ENCODE assay signal across 29 cellular contexts in the genomic region with DNA sequence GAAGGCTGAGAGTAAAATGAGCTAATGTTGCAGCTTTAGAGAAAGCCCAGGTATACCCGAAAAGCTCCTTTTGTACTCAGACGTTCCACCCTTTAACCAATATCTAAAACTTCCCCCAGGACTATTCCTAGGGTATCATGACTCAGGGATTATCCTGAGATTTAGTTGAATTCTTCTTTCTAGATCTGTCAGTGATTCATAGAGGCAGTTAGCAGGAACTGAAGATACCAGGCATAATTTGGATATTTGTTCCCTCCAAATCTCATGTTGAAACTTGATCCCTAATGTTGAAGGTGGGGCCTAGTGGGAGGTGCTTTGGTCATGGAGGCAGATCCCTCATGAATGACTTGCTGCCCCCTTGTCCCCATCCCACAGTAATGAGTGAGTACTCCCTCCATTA.
DNase-seq lines count a peak whose midpoint lies in the region; ATAC-seq and TF ChIP-seq lines count a peak whose summit lies in the region.
"Had no signal": no experiment of that assay in that cellular context is flagged by ENCODE, and none has a peak within 500 bp of the region (broad histone marks: within the 10 kb centered on the region; RNA-seq: fewer than 3 reads in every experiment).

No MANE protein-coding gene starts in this region.

- ATAC-seq in foreskin keratinocyte (peak; percentile 98), HG02623 (IDR thresholded peaks at IDR 0.05; ENCODE audit: unreplicated experiment) (no peak)
- ATAC-seq: activated CD4-positive, alpha-beta T cell treated with anti-CD3 and anti-CD28 coated beads for 36 hours; heart right ventricle; natural killer cell; T-cell had no signal

- no peaks in the 10 kb centered on the region for H3K27me3 ChIP-seq in A673 (replicated peaks; ENCODE audit: insufficient read depth, low read depth, low read length, poor library complexity)
- H3K27me3 ChIP-seq in adipocyte (replicated peaks; ENCODE audit: control insufficient read depth, insufficient read depth, low read length), result no peaks in the 10 kb centered on the region
- H3K27me3 ChIP-seq in foreskin keratinocyte, result no peaks in the 10 kb centered on the region
- H3K27me3 ChIP-seq in uterus, result no peaks in the 10 kb centered on the region
- no peaks in the 10 kb centered on the region for H3K27me3 ChIP-seq in hepatocyte
- H3K27me3 ChIP-seq: BLaER1 treated with 17β-estradiol and CSF1 and Interleukin-3, amounts not matched to agents 10 nM and 100 nM; heart right ventricle; SJSA1; upper lobe of left lung had no signal

- H3K27ac ChIP-seq in A673 (ENCODE audit: low read depth, low read length, poor library complexity, severe bottlenecking) (no peak overlapping the region), foreskin keratinocyte (peak overlapping the region; percentile 51), uterus (no peak overlapping the region), hepatocyte (no peak overlapping the region)
- H3K27ac ChIP-seq: BLaER1 treated with 17β-estradiol and CSF1 and Interleukin-3, amounts not matched to agents 10 nM and 100 nM; heart right ventricle; left ventricle myocardium inferior; SJSA1; upper lobe of left lung had no signal

- CTCF ChIA-PET in A673 (lab: Charles Lee), result no interaction called here
- CTCF ChIA-PET in GM10248 (lab: Yijun Ruan, JAX), result interaction anchor here (1.5 kb wide), 1 partner anchor 9 kb away, joined by 4 read pairs; no protein-coding TSS in a partner anchor

- WGBS in hepatocyte (ENCODE audit: low lambda C conversion rate, missing lambda C conversion rate), result 69% methylated on average over 2 of the region's 2 CpGs

- TF ChIP-seq CTCF in A673 (conservative IDR thresholded peaks at IDR 0.05; ENCODE audit: low read depth, low read length) (no peak), foreskin keratinocyte (conservative IDR thresholded peaks at IDR 0.05) (no peak), GM10248 (IDR thresholded peaks at IDR 0.05; ENCODE audit: control extremely low read depth, extremely low read depth, low read depth, missing control alignments) (no peak), uterus (IDR thresholded peaks at IDR 0.05) (no peak), hepatocyte (IDR thresholded peaks at IDR 0.05; ENCODE audit: poor library complexity) (no peak)

- H3K9ac ChIP-seq in adipocyte (ENCODE audit: low read length), result no peak overlapping the region
- H3K9ac ChIP-seq: BLaER1 treated with 17β-estradiol and CSF1 and Interleukin-3, amounts not matched to agents 10 nM and 100 nM had no signal

- H3K4me3 ChIP-seq in A673 (ENCODE audit: low read depth, low read length, poor library complexity, severe bottlenecking) (no peak overlapping the region), adipocyte (ENCODE audit: low read length) (no peak overlapping the region), uterus (no peak overlapping the region), hepatocyte (no peak overlapping the region)
- H3K4me3 ChIP-seq: BLaER1 treated with 17β-estradiol and CSF1 and Interleukin-3, amounts not matched to agents 10 nM and 100 nM; heart right ventricle; left ventricle myocardium inferior; SJSA1; upper lobe of left lung had no signal

- H3K9me2 ChIP-seq in hepatocyte (replicated peaks; ENCODE audit: insufficient read depth), result no peaks in the 10 kb centered on the region

- no peaks in the 10 kb centered on the region for H3K36me3 ChIP-seq in A673 (ENCODE audit: insufficient read depth, low read length, poor library complexity, severe bottlenecking)
- H3K36me3 ChIP-seq in adipocyte (ENCODE audit: control insufficient read depth, insufficient read depth, low read length, severe bottlenecking), result no peaks in the 10 kb centered on the region
- H3K36me3 ChIP-seq in uterus, result no peaks in the 10 kb centered on the region
- no peaks in the 10 kb centered on the region for H3K36me3 ChIP-seq in hepatocyte (replicated peaks; ENCODE audit: insufficient read depth, low read depth)
- H3K36me3 ChIP-seq: BLaER1 treated with 17β-estradiol and CSF1 and Interleukin-3, amounts not matched to agents 10 nM and 100 nM; heart right ventricle; left ventricle myocardium inferior; SJSA1; upper lobe of left lung had no signal

- H3K9me3 ChIP-seq in A673 (ENCODE audit: low read depth, low read length, poor library complexity, severe bottlenecking) (no peaks in the 10 kb centered on the region), adipocyte (ENCODE audit: control insufficient read depth, low read length) (no peaks in the 10 kb centered on the region), uterus (no peaks in the 10 kb centered on the region), hepatocyte (ENCODE audit: low read depth) (no peaks in the 10 kb centered on the region)
- H3K9me3 ChIP-seq: BLaER1 treated with 17β-estradiol and CSF1 and Interleukin-3, amounts not matched to agents 10 nM and 100 nM; left ventricle myocardium inferior; SJSA1; upper lobe of left lung had no signal

- POLR2A ChIA-PET in A673 (lab: Charles Lee; ENCODE audit: low non-redundant PET), result no interaction called here
- POLR2A ChIA-PET in GM10248 (lab: Yijun Ruan, JAX), result no interaction called here

- DNase-seq in A673 (ENCODE audit: low spot score) (peak; percentile 31), HCEC 1CT (peak; percentile 80), adipocyte (ENCODE audit: low read depth) (peak; percentile 57), foreskin keratinocyte (peak; percentile 78 to 93), GM10248 (ENCODE audit: extremely low spot score) (no peak), uterus (no peak), hepatocyte (ENCODE audit: low spot score) (no peak)
- DNase-seq: ACHN; activated CD4-positive, alpha-beta T cell treated with anti-CD3 and anti-CD28 coated beads for 36 hours; activated CD8-positive, alpha-beta memory T cell treated with anti-CD3 and anti-CD28 coated beads for 24 hours; activated naive CD4-positive, alpha-beta T cell treated with anti-CD3 and anti-CD28 coated beads, Interleukin-2, amount 50 U/mL, for 16 hours; aorta; Caco-2; DMS79 treated with DMSO at 0.1 percent for 48 hours; heart right ventricle; left ventricle myocardium inferior; midbrain; MM.1S; natural killer cell; NCI-H1417 treated with DMSO at 0.1 percent for 48 hours; NCI-H2171; NCI-H524 treated with DMSO at 0.1 percent for 48 hours; small intestine; stimulated activated CD4-positive, alpha-beta T cell treated with anti-CD3 and anti-CD28 coated beads, Interleukin-2, amount 100 ng/mL, for 24 hours; T-cell; upper lobe of left lung had no signal

- intact Hi-C loops in A673 (cut with micrococcal nuclease; ENCODE audit: unreplicated experiment), result no loop called here
- intact Hi-C loops in uterus (cut with DNase I; ENCODE audit: low total_unique reads), result no loop called here

- no peak overlapping the region for H2AFZ ChIP-seq in hepatocyte

- H3K4me1 ChIP-seq in A673 (ENCODE audit: insufficient read depth, low read length, poor library complexity, severe bottlenecking) (peaks cover 7% of the 10 kb centered on the region), adipocyte (ENCODE audit: control insufficient read depth, insufficient read depth, low read length) (no peaks in the 10 kb centered on the region), foreskin keratinocyte (peaks cover 12% of the 10 kb centered on the region), uterus (no peaks in the 10 kb centered on the region), hepatocyte (ENCODE audit: insufficient read depth) (no peaks in the 10 kb centered on the region)
- H3K4me1 ChIP-seq: BLaER1 treated with 17β-estradiol and CSF1 and Interleukin-3, amounts not matched to agents 10 nM and 100 nM; Caco-2; heart right ventricle; left ventricle myocardium inferior; SJSA1; upper lobe of left lung had no signal

- H3K4me2 ChIP-seq in hepatocyte, result no peak overlapping the region
- H3K4me2 ChIP-seq: BLaER1 treated with 17β-estradiol and CSF1 and Interleukin-3, amounts not matched to agents 10 nM and 100 nM had no signal

- H3K79me2 ChIP-seq in hepatocyte, result no peaks in the 10 kb centered on the region

- TF ChIP-seq POLR2A in uterus (IDR thresholded peaks at IDR 0.05), result no peak

- BruUV-seq in A673 (replicated peaks; lab: Mats Ljungman, UMichigan), result no TSS peak

- no peaks in the 10 kb centered on the region for H4K20me1 ChIP-seq in hepatocyte (ENCODE audit: insufficient read depth, poor library complexity, severe bottlenecking)
- H4K20me1 ChIP-seq: BLaER1 treated with 17β-estradiol and CSF1 and Interleukin-3, amounts not matched to agents 10 nM and 100 nM had no signal

Comparison
In these comparisons a context has a peak if more than half of its experiments do, and no peak if none do; other contexts are left out.
1. DNase-seq: peak in A673 (single experiment), HCEC 1CT (single experiment), adipocyte (single experiment) and foreskin keratinocyte (2 of 2); none in GM10248 (single experiment), uterus (0 of 2) and hepatocyte (single experiment).